16 cellular contexts compared by ENCODE assay signal in genomic region chr11:15525582-15525981, GRCh38.
DNase-seq lines count a peak whose midpoint lies in the region; ATAC-seq, FAIRE-seq and TF ChIP-seq lines count a peak whose summit lies in the region.
"Had no signal": no experiment of that assay in that cellular context is flagged by ENCODE, and none has a peak within 500 bp of the region (broad histone marks: within the 10 kb centered on the region; RNA-seq: fewer than 3 reads in every experiment).

No MANE protein-coding gene starts in this region.

- H3K36me3 Mint-ChIP-seq in activated CD4-positive, alpha-beta T cell treated with anti-CD3 and anti-CD28 coated beads, Interleukin-2, amount 10 ng/mL, durations not matched to agents 7 days and 5 days (ENCODE audit: low read depth) = no peaks in the 10 kb centered on the region
- H3K36me3 Mint-ChIP-seq: CD14-positive monocyte; CD4-positive, alpha-beta memory T cell had no signal

- no peak overlapping the region for H3K4me2 ChIP-seq in HepG2 (ENCODE audit: low read depth, low read length)

- no peak for TF ChIP-seq POLR2A in HepG2 (IDR thresholded peaks at IDR 0.05; ENCODE audit: insufficient read depth in 1 of 2, low read depth in 2 of 2, low read length in 2 of 2)

- no peaks in the 10 kb centered on the region for H3K4me1 Mint-ChIP-seq in activated CD4-positive, alpha-beta T cell treated with anti-CD3 and anti-CD28 coated beads, Interleukin-2, amount 10 ng/mL, durations not matched to agents 7 days and 5 days
- H3K4me1 Mint-ChIP-seq: CD14-positive monocyte; CD4-positive, alpha-beta memory T cell; H9 had no signal

- no peak for FAIRE-seq in HepG2 (lab: Jason Lieb, UNC)
- FAIRE-seq: GM12878, GM19239, H1 had no signal

- H3K4me3 Mint-ChIP-seq in activated CD4-positive, alpha-beta T cell treated with anti-CD3 and anti-CD28 coated beads, Interleukin-2, amount 10 ng/mL, durations not matched to agents 7 days and 5 days = no peak overlapping the region
- H3K4me3 Mint-ChIP-seq: CD14-positive monocyte; CD4-positive, alpha-beta memory T cell; H9 had no signal

- peaks cover 0 to 4% (median 0%) of the 10 kb centered on the region in 4 donors for H3K9me3 ChIP-seq in liver (ENCODE audit: control insufficient read depth in 4 of 4, low read length in 3 of 4)
- peaks cover 27% of the 10 kb centered on the region for H3K9me3 ChIP-seq in HepG2 (ENCODE audit: low read length)

- H3K4me3 ChIP-seq in liver (ENCODE audit: low read depth in 1 of 3, low read length in 3 of 3) (no peak overlapping the region), HepG2 (replicated peaks in 1 of 3; ENCODE audit: insufficient read depth in 1 of 3, low read depth in 2 of 3, low read length in 3 of 3) (no peak overlapping the region)
- H3K4me3 ChIP-seq: GM12878 had no signal

- no peak overlapping the region for H3K9ac ChIP-seq in liver (ENCODE audit: low read depth in 1 of 2, low read length in 2 of 2)
- H3K9ac ChIP-seq in HepG2 (ENCODE audit: insufficient read depth, low read depth, low read length) = no peak overlapping the region

- TF ChIP-seq EP300 in HepG2 (IDR thresholded peaks at IDR 0.05; ENCODE audit: low read depth in 2 of 2, low read length in 2 of 2) (no peak), HepG2 (CRISPR knock-in tag; IDR thresholded peaks at IDR 0.05; ENCODE audit: borderline replicate concordance) (no peak)

- BruUV-seq in HepG2 (replicated peaks; lab: Mats Ljungman, UMichigan) = no TSS peak

- H2AFZ ChIP-seq in HepG2 (ENCODE audit: low read length) = no peak overlapping the region

- no peaks in the 10 kb centered on the region for H3K79me2 ChIP-seq in HepG2 (ENCODE audit: insufficient read depth, low read length)

- H3K27ac Mint-ChIP-seq in activated CD4-positive, alpha-beta T cell treated with anti-CD3 and anti-CD28 coated beads, Interleukin-2, amount 10 ng/mL, durations not matched to agents 7 days and 5 days = no peak overlapping the region
- H3K27ac Mint-ChIP-seq: CD14-positive monocyte; CD4-positive, alpha-beta memory T cell; H9 had no signal

- H4K20me1 ChIP-seq in HepG2 (ENCODE audit: insufficient read depth, low read length) = no peaks in the 10 kb centered on the region

- H3K27me3 Mint-ChIP-seq in activated CD4-positive, alpha-beta T cell treated with anti-CD3 and anti-CD28 coated beads, Interleukin-2, amount 10 ng/mL, durations not matched to agents 7 days and 5 days = no peaks in the 10 kb centered on the region

- TF ChIP-seq RAD21 in liver (IDR thresholded peaks at IDR 0.05) = no peak
- TF ChIP-seq RAD21 in HepG2 (CRISPR knock-in tag; IDR thresholded peaks at IDR 0.05) = no peak

- H3K4me1 ChIP-seq in liver (ENCODE audit: control insufficient read depth in 4 of 4, insufficient read depth in 4 of 4, low read length in 3 of 4) = peaks cover 3 to 25% (median 20%) of the 10 kb centered on the region in 4 donors
- H3K4me1 ChIP-seq in HepG2 (ENCODE audit: insufficient read depth, low read length) = no peaks in the 10 kb centered on the region

- H3K36me3 ChIP-seq in liver (ENCODE audit: control insufficient read depth in 4 of 4, insufficient read depth in 3 of 4, low read depth in 1 of 4, low read length in 3 of 4) (no peaks in the 10 kb centered on the region), HepG2 (replicated peaks in 1 of 2; ENCODE audit: control insufficient read depth in 1 of 2, insufficient read depth in 2 of 2, low read length in 2 of 2) (no peaks in the 10 kb centered on the region)

- WGBS in liver = 39% methylated on average over 1 of the region's 1 CpG
- WGBS in HepG2 (ENCODE audit: low lambda C conversion rate) = 0% methylated on average over 1 of the region's 1 CpG

- in situ Hi-C loops in HepG2 (cut with HindIII; ENCODE audit: extremely low pct_ligation_motif_present, low pct_unique_long_range_greater_than_20kb) = no loop called here

- no peaks in the 10 kb centered on the region for H3K27me3 ChIP-seq in liver (ENCODE audit: control insufficient read depth in 4 of 4, insufficient read depth in 4 of 4, low read length in 3 of 4)
- H3K27me3 ChIP-seq in HepG2 (ENCODE audit: control insufficient read depth in 1 of 2, insufficient read depth in 2 of 2, low read length in 2 of 2) = no peaks in the 10 kb centered on the region

- DNase-seq in HepG2 (ENCODE audit: low spot score) = no peak
- peak; percentile 33 for DNase-seq in NCI-H2029 (lab: John Stamatoyannopoulos, UW)
- DNase-seq in left lobe of liver (ENCODE audit: low spot score) = peak; percentile 83
- DNase-seq in activated CD4-positive, alpha-beta T cell treated with anti-CD3 and anti-CD28 coated beads, Interleukin-2, amount 10 ng/mL, durations not matched to agents 7 days and 5 days = no peak
- DNase-seq in AG08395 (ENCODE audit: low spot score) = no peak
- DNase-seq: CD4-positive, alpha-beta memory T cell; DMS53; DND-41; EL; H9 had no signal

- H3K27ac ChIP-seq in liver (ENCODE audit: low read depth in 1 of 2, low read length in 2 of 2) (peak overlapping the region; percentile 68 to 82), HepG2 (ENCODE audit: extremely low read length, insufficient read depth, low read length) (no peak overlapping the region)

- ATAC-seq in HepG2 (no peak), left lobe of liver (peak; percentile 79), HG03342 (IDR thresholded peaks at IDR 0.05; ENCODE audit: unreplicated experiment) (no peak)
- ATAC-seq: GM12878 had no signal

- H3K9me3 Mint-ChIP-seq in activated CD4-positive, alpha-beta T cell treated with anti-CD3 and anti-CD28 coated beads, Interleukin-2, amount 10 ng/mL, durations not matched to agents 7 days and 5 days = peaks cover 11% of the 10 kb centered on the region

- POLR2A ChIA-PET in HepG2 (lab: Yijun Ruan, JAX) = no interaction called here
- POLR2A ChIA-PET in activated CD4-positive, alpha-beta T cell treated with anti-CD3 and anti-CD28 coated beads, Interleukin-2, amount 10 ng/mL, durations not matched to agents 7 days and 5 days (lab: Charles Lee) = no interaction called here

- intact Hi-C loops in HepG2 (cut with micrococcal nuclease; ENCODE audit: unreplicated experiment) = no loop called here

- TF ChIP-seq CTCF in liver (IDR thresholded peaks at IDR 0.05; ENCODE audit: low read depth, low read length, missing input control) (no peak), HepG2 (CRISPR knock-in tag; IDR thresholded peaks at IDR 0.05) (no peak)

- CTCF ChIA-PET in HepG2 (lab: Yijun Ruan, JAX; ENCODE audit: low intra/inter-chr PET ratio, low total read pairs) = no interaction called here
- CTCF ChIA-PET in activated CD4-positive, alpha-beta T cell treated with anti-CD3 and anti-CD28 coated beads, Interleukin-2, amount 10 ng/mL, durations not matched to agents 7 days and 5 days (lab: Charles Lee) = no interaction called here

TF ChIP-seq in liver, 16 proteins besides CTCF, POLR2A, EP300 and RAD21 (continues in another document):
- no peak for TF ChIP-seq HNF4A (conservative IDR thresholded peaks at IDR 0.05)
- no peak for TF ChIP-seq FOXA2 (IDR thresholded peaks at IDR 0.05)
- TF ChIP-seq FOXA1 (IDR thresholded peaks at IDR 0.05) = no peak
- TF ChIP-seq RXRA (IDR thresholded peaks at IDR 0.05) = no peak
- no peak for TF ChIP-seq ZBTB33 (IDR thresholded peaks at IDR 0.05)
- TF ChIP-seq, protein P1, sequence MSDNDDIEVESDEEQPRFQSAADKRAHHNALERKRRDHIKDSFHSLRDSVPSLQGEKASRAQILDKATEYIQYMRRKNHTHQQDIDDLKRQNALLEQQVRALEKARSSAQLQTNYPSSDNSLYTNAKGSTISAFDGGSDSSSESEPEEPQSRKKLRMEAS (IDR thresholded peaks at IDR 0.05) = no peak
- no peak for TF ChIP-seq NR2F2 (IDR thresholded peaks at IDR 0.05)

TF ChIP-seq in HepG2, 621 proteins besides CTCF, POLR2A, EP300 and RAD21:
- TF ChIP-seq ZNF329 (CRISPR knock-in tag; IDR thresholded peaks at IDR 0.05; ENCODE audit: low read depth) (no peak), GATA4 (IDR thresholded peaks at IDR 0.05; ENCODE audit: borderline replicate concordance, low read depth) (no peak), ZKSCAN1 (IDR thresholded peaks at IDR 0.05; ENCODE audit: low read length) (no peak), ZSCAN5A (CRISPR knock-in tag; IDR thresholded peaks at IDR 0.05; ENCODE audit: borderline replicate concordance) (no peak), RXRA (CRISPR knock-in tag; IDR thresholded peaks at IDR 0.05) (no peak), GRHL1 (CRISPR knock-in tag; conservative IDR thresholded peaks at IDR 0.05) (no peak)
- TF ChIP-seq, protein P2, sequence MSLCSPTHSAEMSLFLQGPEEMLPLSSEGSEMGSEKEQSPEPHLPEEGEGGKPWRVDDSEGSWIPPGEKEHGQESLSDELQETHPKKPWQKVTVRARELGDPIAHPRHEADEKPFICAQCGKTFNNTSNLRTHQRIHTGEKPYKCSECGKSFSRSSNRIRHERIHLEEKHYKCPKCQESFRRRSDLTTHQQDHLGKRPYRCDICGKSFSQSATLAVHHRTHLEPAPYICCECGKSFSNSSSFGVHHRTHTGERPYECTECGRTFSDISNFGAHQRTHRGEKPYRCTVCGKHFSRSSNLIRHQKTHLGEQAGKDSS (CRISPR knock-in tag; IDR thresholded peaks at IDR 0.05; ENCODE audit: borderline replicate concordance, low read depth) = no peak

Comparison
In these comparisons a context has a peak if more than half of its experiments do, and no peak if none do; other contexts are left out.
1. DNase-seq: peak in NCI-H2029 (single experiment) and left lobe of liver (single experiment); none in HepG2 (single experiment), activated CD4-positive, alpha-beta T cell treated with anti-CD3 and anti-CD28 coated beads, Interleukin-2, amount 10 ng/mL, durations not matched to agents 7 days and 5 days (single experiment) and AG08395 (single experiment).